In genomic region chr4:22877653-22878052, GRCh38 we compare ENCODE assay signal across 1 cellular context.
TF ChIP-seq lines count a peak whose summit lies in the region.

No MANE protein-coding gene starts in this region.

TF ChIP-seq in GM23338, 12 proteins besides CTCF, POLR2A, EP300 and RAD21 (continued from another document):
- no peak for TF ChIP-seq JUNB (IDR thresholded peaks at IDR 0.05; ENCODE audit: unreplicated experiment)
